20 cellular contexts compared by ENCODE assay signal in genomic region chr11:131037873-131038272, GRCh38.
DNase-seq lines count a peak whose midpoint lies in the region; ATAC-seq, FAIRE-seq and TF ChIP-seq lines count a peak whose summit lies in the region.
"Had no signal": no experiment of that assay in that cellular context is flagged by ENCODE, and none has a peak within 500 bp of the region (broad histone marks: within the 10 kb centered on the region; RNA-seq: fewer than 3 reads in every experiment).

No MANE protein-coding gene starts in this region.

- H3K36me3 ChIP-seq in GM23338 (ENCODE audit: insufficient read depth), result no peaks in the 10 kb centered on the region
- H3K36me3 ChIP-seq in WERI-Rb-1, result no peaks in the 10 kb centered on the region
- H3K36me3 ChIP-seq in kidney epithelial cell (ENCODE audit: control insufficient read depth, insufficient read depth, low read length), result no peaks in the 10 kb centered on the region
- no peaks in the 10 kb centered on the region for H3K36me3 ChIP-seq in pancreas
- H3K36me3 ChIP-seq in HepG2 (replicated peaks in 1 of 2; ENCODE audit: control insufficient read depth in 1 of 2, insufficient read depth in 2 of 2, low read length in 2 of 2), result no peaks in the 10 kb centered on the region
- H3K36me3 ChIP-seq: adrenal gland, BE2C, cardiac muscle cell, spleen, upper lobe of right lung had no signal

- ATAC-seq in GM23338, result no peak
- ATAC-seq in HG03457 (IDR thresholded peaks at IDR 0.05; ENCODE audit: unreplicated experiment), result no peak
- no peak for ATAC-seq in pancreas
- ATAC-seq in HepG2, result no peak
- ATAC-seq: upper lobe of right lung had no signal

- DNase-seq in D721Med (ENCODE audit: insufficient read length, low spot score), result no peak
- DNase-seq in GM23338 (ENCODE audit: low spot score), result peak; percentile 24
- DNase-seq in WERI-Rb-1, result peak; percentile 60
- DNase-seq in kidney epithelial cell (ENCODE audit: low read depth), result no peak
- no peak for DNase-seq in pancreas
- no peak for DNase-seq in HepG2 (ENCODE audit: low spot score)
- DNase-seq: activated CD4-positive, alpha-beta T cell treated with anti-CD3 and anti-CD28 coated beads, Interleukin-2, amount 10 ng/mL, durations not matched to agents 7 days and 5 days; activated CD8-positive, alpha-beta memory T cell treated with anti-CD3 and anti-CD28 coated beads, Interleukin-2, amount 50 U/mL, for 4 hours; activated effector memory CD4-positive, alpha-beta T cell treated with anti-CD3 and anti-CD28 coated beads, Interleukin-2, amount 50 U/mL, for 16 hours; adrenal gland; BE2C; GF-D8; Kasumi-1; NCI-H1417 treated with DMSO at 0.1 percent for 48 hours; spleen; stimulated activated CD4-positive, alpha-beta T cell treated with anti-CD3 and anti-CD28 coated beads, Interleukin-4, amount 100 ng/mL, for 4 hours; upper lobe of right lung had no signal

- no peak for TF ChIP-seq RAD21 in HepG2 (CRISPR knock-in tag; IDR thresholded peaks at IDR 0.05)

- 32 to 45% methylated on average over 7 of the region's 7 CpGs for WGBS in pancreas, 2 donors
- WGBS in HepG2 (ENCODE audit: low lambda C conversion rate), result 5% methylated on average over 7 of the region's 7 CpGs

- H3K27me3 Mint-ChIP-seq in GM23338 (ENCODE audit: insufficient read depth, low read depth, poor library complexity), result no peaks in the 10 kb centered on the region
- H3K27me3 Mint-ChIP-seq: activated CD4-positive, alpha-beta T cell treated with anti-CD3 and anti-CD28 coated beads, Interleukin-2, amount 10 ng/mL, durations not matched to agents 7 days and 5 days had no signal

- peaks cover 3% of the 10 kb centered on the region; the same call in 2 of the 3 replicates for H3K9me3 Mint-ChIP-seq in GM23338
- H3K9me3 Mint-ChIP-seq: activated CD4-positive, alpha-beta T cell treated with anti-CD3 and anti-CD28 coated beads, Interleukin-2, amount 10 ng/mL, durations not matched to agents 7 days and 5 days had no signal

- H3K27ac Mint-ChIP-seq in GM23338, result no peak overlapping the region
- H3K27ac Mint-ChIP-seq: activated CD4-positive, alpha-beta T cell treated with anti-CD3 and anti-CD28 coated beads, Interleukin-2, amount 10 ng/mL, durations not matched to agents 7 days and 5 days had no signal

- H3K4me1 ChIP-seq in GM23338 (ENCODE audit: insufficient read depth) (peaks cover 17% of the 10 kb centered on the region; the same call in 1 of the 2 replicates), pancreas (no peaks in the 10 kb centered on the region), HepG2 (ENCODE audit: insufficient read depth, low read length) (no peaks in the 10 kb centered on the region)
- H3K4me1 ChIP-seq: BE2C, spleen, upper lobe of right lung had no signal

- H3K4me2 ChIP-seq in GM23338 (no peak overlapping the region), HepG2 (ENCODE audit: low read depth, low read length) (no peak overlapping the region)

- H4K20me1 ChIP-seq in GM23338 (replicated peaks; ENCODE audit: insufficient read depth) (no peaks in the 10 kb centered on the region), HepG2 (ENCODE audit: insufficient read depth, low read length) (no peaks in the 10 kb centered on the region)

- no peak overlapping the region for H3K27ac ChIP-seq in GM23338 (ENCODE audit: low read depth)
- H3K27ac ChIP-seq in WERI-Rb-1, result no peak overlapping the region
- H3K27ac ChIP-seq in pancreas, result no peak overlapping the region
- no peak overlapping the region for H3K27ac ChIP-seq in HepG2 (ENCODE audit: extremely low read length, insufficient read depth, low read length)
- H3K27ac ChIP-seq: adrenal gland, cardiac muscle cell, spleen, upper lobe of right lung had no signal

- BruUV-seq in HepG2 (replicated peaks; lab: Mats Ljungman, UMichigan), result no TSS peak

- TF ChIP-seq CTCF in D721Med (IDR thresholded peaks at IDR 0.05; ENCODE audit: insufficient read depth, missing control alignments), result peak; percentile 36
- TF ChIP-seq CTCF in GM23338 (conservative IDR thresholded peaks at IDR 0.05; ENCODE audit: low read depth in 2 of 2), result peak in 1 of 2 experiments; percentile 55; a peak in 3 of 4 replicates
- peak; percentile 57 for TF ChIP-seq CTCF in WERI-Rb-1 (IDR thresholded peaks at IDR 0.05; ENCODE audit: low read depth, low read length)
- TF ChIP-seq CTCF in kidney epithelial cell (IDR thresholded peaks at IDR 0.05; ENCODE audit: insufficient read depth, low read length, poor library complexity, severe bottlenecking), result peak; percentile 1
- TF ChIP-seq CTCF in pancreas (IDR thresholded peaks at IDR 0.05), result no peak
- TF ChIP-seq CTCF in HepG2 (CRISPR knock-in tag; IDR thresholded peaks at IDR 0.05), result no peak

- CTCF ChIA-PET in HepG2 (lab: Yijun Ruan, JAX; ENCODE audit: low intra/inter-chr PET ratio, low total read pairs), result interaction anchor here (1.5 kb wide), 1 partner anchor 115 kb away, joined by 3 read pairs; no protein-coding TSS in a partner anchor

- TF ChIP-seq EP300 in HepG2 (IDR thresholded peaks at IDR 0.05; ENCODE audit: low read depth in 2 of 2, low read length in 2 of 2) (no peak), HepG2 (CRISPR knock-in tag; IDR thresholded peaks at IDR 0.05; ENCODE audit: borderline replicate concordance) (no peak)

- H3K9ac ChIP-seq in HepG2 (ENCODE audit: insufficient read depth, low read depth, low read length), result no peak overlapping the region

- H3K4me3 ChIP-seq in GM23338 (no peak overlapping the region), WERI-Rb-1 (ENCODE audit: low read depth, low read length) (no peak overlapping the region), kidney epithelial cell (ENCODE audit: low read depth, low read length) (no peak overlapping the region), pancreas (no peak overlapping the region), HepG2 (replicated peaks in 1 of 3; ENCODE audit: insufficient read depth in 1 of 3, low read depth in 2 of 3, low read length in 3 of 3) (no peak overlapping the region)
- H3K4me3 ChIP-seq: adrenal gland, cardiac muscle cell, spleen, upper lobe of right lung had no signal

- FAIRE-seq in D721Med (lab: Jason Lieb, UNC), result no peak
- no peak for FAIRE-seq in pancreas (lab: Jason Lieb, UNC)
- no peak for FAIRE-seq in HepG2 (lab: Jason Lieb, UNC)
- FAIRE-seq: GM12891 had no signal

- H3K27me3 ChIP-seq in GM23338 (ENCODE audit: insufficient read depth) (no peaks in the 10 kb centered on the region), WERI-Rb-1 (ENCODE audit: insufficient read depth, low read depth, severe bottlenecking) (no peaks in the 10 kb centered on the region), kidney epithelial cell (ENCODE audit: control insufficient read depth, insufficient read depth, low read length) (no peaks in the 10 kb centered on the region), pancreas (peaks cover 0 to 5% (median 2%) of the 10 kb centered on the region in 4 donors), HepG2 (ENCODE audit: control insufficient read depth in 1 of 2, insufficient read depth in 2 of 2, low read length in 2 of 2) (peaks cover 1 to 22% of the 10 kb centered on the region in 2 experiments; a peak in 3 of 5 replicates)
- H3K27me3 ChIP-seq: adrenal gland, BE2C, cardiac muscle cell had no signal

- TF ChIP-seq POLR2A in HepG2 (IDR thresholded peaks at IDR 0.05; ENCODE audit: insufficient read depth in 1 of 2, low read depth in 2 of 2, low read length in 2 of 2), result no peak

- intact Hi-C loops in pancreas (cut with DNase I), result no loop called here
- intact Hi-C loops in HepG2 (cut with micrococcal nuclease; ENCODE audit: unreplicated experiment), result loop anchor here (1.0 kb wide), 1 partner anchor 636 kb away; no protein-coding TSS in a partner anchor

- H3K4me3 Mint-ChIP-seq in GM23338, result no peak overlapping the region
- H3K4me3 Mint-ChIP-seq: activated CD4-positive, alpha-beta T cell treated with anti-CD3 and anti-CD28 coated beads, Interleukin-2, amount 10 ng/mL, durations not matched to agents 7 days and 5 days had no signal

- no peaks in the 10 kb centered on the region; the same call in 1 of the 2 replicates for H3K9me2 ChIP-seq in GM23338 (ENCODE audit: insufficient read depth)

- no peaks in the 10 kb centered on the region for H3F3A ChIP-seq in GM23338 (replicated peaks; ENCODE audit: low read depth)

- H2AFZ ChIP-seq in GM23338, result no peak overlapping the region
- H2AFZ ChIP-seq in HepG2 (ENCODE audit: low read length), result no peak overlapping the region

- POLR2A ChIA-PET in HepG2 (lab: Yijun Ruan, JAX), result no interaction called here

- no peaks in the 10 kb centered on the region for H3K36me3 Mint-ChIP-seq in GM23338 (ENCODE audit: low read depth)

- peaks cover 17% of the 10 kb centered on the region for H3K4me1 Mint-ChIP-seq in GM23338
- H3K4me1 Mint-ChIP-seq: activated CD4-positive, alpha-beta T cell treated with anti-CD3 and anti-CD28 coated beads, Interleukin-2, amount 10 ng/mL, durations not matched to agents 7 days and 5 days had no signal

- no peaks in the 10 kb centered on the region for H3K79me2 ChIP-seq in GM23338 (replicated peaks; ENCODE audit: insufficient read depth)
- no peaks in the 10 kb centered on the region for H3K79me2 ChIP-seq in HepG2 (ENCODE audit: insufficient read depth, low read length)

- in situ Hi-C loops in HepG2 (cut with HindIII; ENCODE audit: extremely low pct_ligation_motif_present, low pct_unique_long_range_greater_than_20kb), result no loop called here

- no peaks in the 10 kb centered on the region for H3K9me3 ChIP-seq in WERI-Rb-1 (ENCODE audit: severe bottlenecking)
- no peaks in the 10 kb centered on the region for H3K9me3 ChIP-seq in pancreas
- H3K9me3 ChIP-seq in HepG2 (ENCODE audit: low read length), result no peaks in the 10 kb centered on the region
- H3K9me3 ChIP-seq: adrenal gland, BE2C, spleen, upper lobe of right lung had no signal

TF ChIP-seq in GM23338, 12 proteins besides CTCF, POLR2A, EP300 and RAD21 (continues in another document):
- TF ChIP-seq EZH2phosphoT487 (IDR thresholded peaks at IDR 0.05; ENCODE audit: unreplicated experiment), result no peak
- no peak for TF ChIP-seq NANOG (IDR thresholded peaks at IDR 0.05; ENCODE audit: borderline replicate concordance)

TF ChIP-seq in HepG2, 621 proteins besides CTCF, POLR2A, EP300 and RAD21:
- TF ChIP-seq ELF4 (CRISPR knock-in tag; IDR thresholded peaks at IDR 0.05; ENCODE audit: borderline replicate concordance) (no peak), U2AF1 (optimal IDR thresholded peaks at IDR 0.05; ENCODE audit: low read depth, low read length) (no peak)

Comparison
In these comparisons a context has a peak if more than half of its experiments do, and no peak if none do; other contexts are left out.
1. DNase-seq: peak in GM23338 (single experiment) and WERI-Rb-1 (single experiment); none in D721Med (single experiment), kidney epithelial cell (single experiment), pancreas (0 of 6) and HepG2 (single experiment).
2. CTCF ChIP-seq: peak in D721Med (single experiment), WERI-Rb-1 (single experiment) and kidney epithelial cell (single experiment); none in pancreas (0 of 4) and HepG2 (single experiment).